Comparison of ENCODE assay signal across 1 cellular context in the genomic region with DNA sequence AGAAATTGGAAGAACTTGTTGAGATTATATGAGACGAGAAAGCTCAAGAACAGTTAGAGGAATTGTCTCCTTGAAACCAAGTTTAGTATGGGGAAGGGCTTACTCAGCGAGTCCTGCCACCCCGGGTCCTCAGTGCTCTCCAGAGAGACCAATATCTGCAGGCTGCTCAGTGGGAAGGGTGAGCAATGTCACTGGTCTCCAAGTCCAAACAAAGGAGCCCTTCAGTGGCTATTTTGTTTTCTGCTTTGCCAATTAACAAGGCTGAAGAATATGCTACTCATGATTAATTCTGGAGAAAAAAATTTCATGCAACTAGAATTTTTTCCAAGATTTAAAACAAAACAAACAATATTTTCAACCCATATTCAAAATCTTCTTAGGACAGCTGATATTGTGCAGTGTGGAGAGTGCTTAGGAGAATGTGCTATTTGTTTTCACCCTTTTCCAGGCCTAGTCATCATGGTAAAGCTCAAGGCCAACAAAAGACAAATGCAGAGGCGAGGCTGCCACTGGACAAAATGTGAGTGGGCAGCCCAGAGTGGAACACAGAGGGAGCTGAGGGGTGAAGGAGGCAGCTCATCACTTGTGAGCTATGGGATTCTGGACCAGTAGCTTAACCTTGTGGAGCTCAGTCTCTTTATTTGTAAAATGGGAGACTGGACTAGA.
A peak's percentile ranks its signal among the peaks of the same experiment; 100 is the strongest.
TF ChIP-seq lines count a peak whose summit lies in the region.

No MANE protein-coding gene starts in this region.

TF ChIP-seq in HepG2, 621 proteins besides CTCF, POLR2A, EP300 and RAD21 (continued from another document and continues in another):
- TF ChIP-seq, protein P1, sequence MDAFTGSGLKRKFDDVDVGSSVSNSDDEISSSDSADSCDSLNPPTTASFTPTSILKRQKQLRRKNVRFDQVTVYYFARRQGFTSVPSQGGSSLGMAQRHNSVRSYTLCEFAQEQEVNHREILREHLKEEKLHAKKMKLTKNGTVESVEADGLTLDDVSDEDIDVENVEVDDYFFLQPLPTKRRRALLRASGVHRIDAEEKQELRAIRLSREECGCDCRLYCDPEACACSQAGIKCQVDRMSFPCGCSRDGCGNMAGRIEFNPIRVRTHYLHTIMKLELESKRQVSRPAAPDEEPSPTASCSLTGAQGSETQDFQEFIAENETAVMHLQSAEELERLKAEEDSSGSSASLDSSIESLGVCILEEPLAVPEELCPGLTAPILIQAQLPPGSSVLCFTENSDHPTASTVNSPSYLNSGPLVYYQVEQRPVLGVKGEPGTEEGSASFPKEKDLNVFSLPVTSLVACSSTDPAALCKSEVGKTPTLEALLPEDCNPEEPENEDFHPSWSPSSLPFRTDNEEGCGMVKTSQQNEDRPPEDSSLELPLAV (CRISPR knock-in tag; conservative IDR thresholded peaks at IDR 0.05; ENCODE audit: low read depth), result no peak
- TF ChIP-seq ZEB1 (IDR thresholded peaks at IDR 0.05; ENCODE audit: insufficient replicate concordance, low read depth) (no peak), RFX3 (CRISPR knock-in tag; IDR thresholded peaks at IDR 0.05) (no peak), MED1 (CRISPR knock-in tag; IDR thresholded peaks at IDR 0.05) (no peak; the same call in 1 of the 2 replicates), ZNF256 (CRISPR knock-in tag; conservative IDR thresholded peaks at IDR 0.05) (0 out of 2 replicates have a peak, but pooled peaks have one; percentile 54), DPF2 (CRISPR knock-in tag; IDR thresholded peaks at IDR 0.05; ENCODE audit: borderline replicate concordance, low read depth) (no peak), ZNF317 (CRISPR knock-in tag; IDR thresholded peaks at IDR 0.05) (peak; percentile 63; the same call in 1 of the 2 replicates), ZNF30 (CRISPR knock-in tag; IDR thresholded peaks at IDR 0.05) (no peak), MAFF (IDR thresholded peaks at IDR 0.05; ENCODE audit: low read depth, low read length) (0 out of 2 replicates have a peak, but pooled peaks have one; percentile 11), TMF1 (CRISPR knock-in tag; IDR thresholded peaks at IDR 0.05; ENCODE audit: low read depth) (no peak), FOXA3 (CRISPR knock-in tag; IDR thresholded peaks at IDR 0.05) (peak; percentile 42; the same call in 1 of the 2 replicates), ZNF34 (CRISPR knock-in tag; IDR thresholded peaks at IDR 0.05; ENCODE audit: borderline replicate concordance) (no peak), SNAI1 (CRISPR knock-in tag; IDR thresholded peaks at IDR 0.05; ENCODE audit: borderline replicate concordance) (no peak), KDM6A (CRISPR knock-in tag; IDR thresholded peaks at IDR 0.05; ENCODE audit: low read depth) (no peak), MEF2D (CRISPR knock-in tag; IDR thresholded peaks at IDR 0.05) (peak; percentile 39; the same call in 1 of the 2 replicates), JDP2 (CRISPR knock-in tag; IDR thresholded peaks at IDR 0.05; ENCODE audit: borderline replicate concordance) (no peak), STAG1 (CRISPR knock-in tag; IDR thresholded peaks at IDR 0.05) (0 out of 2 replicates have a peak, but pooled peaks have one; percentile 2), ZNF530 (CRISPR knock-in tag; IDR thresholded peaks at IDR 0.05; ENCODE audit: low read depth) (no peak), HDAC2 (CRISPR knock-in tag; IDR thresholded peaks at IDR 0.05) (peak; percentile 64), MTF1 (CRISPR knock-in tag; IDR thresholded peaks at IDR 0.05) (no peak), ZNF343 (CRISPR knock-in tag; IDR thresholded peaks at IDR 0.05) (no peak), ATM (IDR thresholded peaks at IDR 0.05; ENCODE audit: borderline replicate concordance) (no peak), KLF13 (CRISPR knock-in tag; IDR thresholded peaks at IDR 0.05) (no peak), ZNF329 (CRISPR knock-in tag; IDR thresholded peaks at IDR 0.05; ENCODE audit: low read depth) (no peak), MBD4 (IDR thresholded peaks at IDR 0.05; ENCODE audit: borderline replicate concordance, low read length) (no peak), IRX3 (CRISPR knock-in tag; IDR thresholded peaks at IDR 0.05; ENCODE audit: borderline replicate concordance, low read depth) (no peak), ZNF260 (CRISPR knock-in tag; IDR thresholded peaks at IDR 0.05; ENCODE audit: borderline replicate concordance, low read depth) (no peak), PAWR (CRISPR knock-in tag; IDR thresholded peaks at IDR 0.05; ENCODE audit: borderline replicate concordance) (no peak), ZNF773 (CRISPR knock-in tag; IDR thresholded peaks at IDR 0.05; ENCODE audit: borderline replicate concordance) (no peak), ZNF136 (CRISPR knock-in tag; IDR thresholded peaks at IDR 0.05; ENCODE audit: low read depth) (no peak), ISL2 (CRISPR knock-in tag; IDR thresholded peaks at IDR 0.05) (no peak)
- TF ChIP-seq, protein P2, sequence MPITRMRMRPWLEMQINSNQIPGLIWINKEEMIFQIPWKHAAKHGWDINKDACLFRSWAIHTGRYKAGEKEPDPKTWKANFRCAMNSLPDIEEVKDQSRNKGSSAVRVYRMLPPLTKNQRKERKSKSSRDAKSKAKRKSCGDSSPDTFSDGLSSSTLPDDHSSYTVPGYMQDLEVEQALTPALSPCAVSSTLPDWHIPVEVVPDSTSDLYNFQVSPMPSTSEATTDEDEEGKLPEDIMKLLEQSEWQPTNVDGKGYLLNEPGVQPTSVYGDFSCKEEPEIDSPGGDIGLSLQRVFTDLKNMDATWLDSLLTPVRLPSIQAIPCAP (CRISPR knock-in tag; IDR thresholded peaks at IDR 0.05; ENCODE audit: low read depth), result no peak
- TF ChIP-seq, protein P3, sequence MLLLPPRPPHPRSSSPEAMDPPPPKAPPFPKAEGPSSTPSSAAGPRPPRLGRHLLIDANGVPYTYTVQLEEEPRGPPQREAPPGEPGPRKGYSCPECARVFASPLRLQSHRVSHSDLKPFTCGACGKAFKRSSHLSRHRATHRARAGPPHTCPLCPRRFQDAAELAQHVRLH (CRISPR knock-in tag; IDR thresholded peaks at IDR 0.05; ENCODE audit: borderline replicate concordance, low read depth), result peak; percentile 58; the same call in 1 of the 2 replicates
- TF ChIP-seq, protein P4, sequence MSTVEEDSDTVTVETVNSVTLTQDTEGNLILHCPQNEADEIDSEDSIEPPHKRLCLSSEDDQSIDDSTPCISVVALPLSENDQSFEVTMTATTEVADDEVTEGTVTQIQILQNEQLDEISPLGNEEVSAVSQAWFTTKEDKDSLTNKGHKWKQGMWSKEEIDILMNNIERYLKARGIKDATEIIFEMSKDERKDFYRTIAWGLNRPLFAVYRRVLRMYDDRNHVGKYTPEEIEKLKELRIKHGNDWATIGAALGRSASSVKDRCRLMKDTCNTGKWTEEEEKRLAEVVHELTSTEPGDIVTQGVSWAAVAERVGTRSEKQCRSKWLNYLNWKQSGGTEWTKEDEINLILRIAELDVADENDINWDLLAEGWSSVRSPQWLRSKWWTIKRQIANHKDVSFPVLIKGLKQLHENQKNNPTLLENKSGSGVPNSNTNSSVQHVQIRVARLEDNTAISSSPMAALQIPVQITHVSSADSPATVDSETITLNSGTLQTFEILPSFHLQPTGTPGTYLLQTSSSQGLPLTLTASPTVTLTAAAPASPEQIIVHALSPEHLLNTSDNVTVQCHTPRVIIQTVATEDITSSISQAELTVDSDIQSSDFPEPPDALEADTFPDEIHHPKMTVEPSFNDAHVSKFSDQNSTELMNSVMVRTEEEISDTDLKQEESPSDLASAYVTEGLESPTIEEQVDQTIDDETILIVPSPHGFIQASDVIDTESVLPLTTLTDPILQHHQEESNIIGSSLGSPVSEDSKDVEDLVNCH (CRISPR knock-in tag; IDR thresholded peaks at IDR 0.05), result no peak
- TF ChIP-seq, protein P5, sequence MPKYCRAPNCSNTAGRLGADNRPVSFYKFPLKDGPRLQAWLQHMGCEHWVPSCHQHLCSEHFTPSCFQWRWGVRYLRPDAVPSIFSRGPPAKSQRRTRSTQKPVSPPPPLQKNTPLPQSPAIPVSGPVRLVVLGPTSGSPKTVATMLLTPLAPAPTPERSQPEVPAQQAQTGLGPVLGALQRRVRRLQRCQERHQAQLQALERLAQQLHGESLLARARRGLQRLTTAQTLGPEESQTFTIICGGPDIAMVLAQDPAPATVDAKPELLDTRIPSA (CRISPR knock-in tag; IDR thresholded peaks at IDR 0.05; ENCODE audit: borderline replicate concordance), result no peak
- TF ChIP-seq, protein P6, sequence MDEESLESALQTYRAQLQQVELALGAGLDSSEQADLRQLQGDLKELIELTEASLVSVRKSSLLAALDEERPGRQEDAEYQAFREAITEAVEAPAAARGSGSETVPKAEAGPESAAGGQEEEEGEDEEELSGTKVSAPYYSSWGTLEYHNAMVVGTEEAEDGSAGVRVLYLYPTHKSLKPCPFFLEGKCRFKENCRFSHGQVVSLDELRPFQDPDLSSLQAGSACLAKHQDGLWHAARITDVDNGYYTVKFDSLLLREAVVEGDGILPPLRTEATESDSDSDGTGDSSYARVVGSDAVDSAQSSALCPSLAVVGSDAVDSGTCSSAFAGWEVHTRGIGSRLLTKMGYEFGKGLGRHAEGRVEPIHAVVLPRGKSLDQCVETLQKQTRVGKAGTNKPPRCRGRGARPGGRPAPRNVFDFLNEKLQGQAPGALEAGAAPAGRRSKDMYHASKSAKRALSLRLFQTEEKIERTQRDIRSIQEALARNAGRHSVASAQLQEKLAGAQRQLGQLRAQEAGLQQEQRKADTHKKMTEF (CRISPR knock-in tag; IDR thresholded peaks at IDR 0.05), result peak; percentile 55
- TF ChIP-seq, protein P7, sequence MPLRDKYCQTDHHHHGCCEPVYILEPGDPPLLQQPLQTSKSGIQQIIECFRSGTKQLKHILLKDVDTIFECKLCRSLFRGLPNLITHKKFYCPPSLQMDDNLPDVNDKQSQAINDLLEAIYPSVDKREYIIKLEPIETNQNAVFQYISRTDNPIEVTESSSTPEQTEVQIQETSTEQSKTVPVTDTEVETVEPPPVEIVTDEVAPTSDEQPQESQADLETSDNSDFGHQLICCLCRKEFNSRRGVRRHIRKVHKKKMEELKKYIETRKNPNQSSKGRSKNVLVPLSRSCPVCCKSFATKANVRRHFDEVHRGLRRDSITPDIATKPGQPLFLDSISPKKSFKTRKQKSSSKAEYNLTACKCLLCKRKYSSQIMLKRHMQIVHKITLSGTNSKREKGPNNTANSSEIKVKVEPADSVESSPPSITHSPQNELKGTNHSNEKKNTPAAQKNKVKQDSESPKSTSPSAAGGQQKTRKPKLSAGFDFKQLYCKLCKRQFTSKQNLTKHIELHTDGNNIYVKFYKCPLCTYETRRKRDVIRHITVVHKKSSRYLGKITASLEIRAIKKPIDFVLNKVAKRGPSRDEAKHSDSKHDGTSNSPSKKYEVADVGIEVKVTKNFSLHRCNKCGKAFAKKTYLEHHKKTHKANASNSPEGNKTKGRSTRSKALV (CRISPR knock-in tag; IDR thresholded peaks at IDR 0.05), result no peak
- TF ChIP-seq, protein P8, sequence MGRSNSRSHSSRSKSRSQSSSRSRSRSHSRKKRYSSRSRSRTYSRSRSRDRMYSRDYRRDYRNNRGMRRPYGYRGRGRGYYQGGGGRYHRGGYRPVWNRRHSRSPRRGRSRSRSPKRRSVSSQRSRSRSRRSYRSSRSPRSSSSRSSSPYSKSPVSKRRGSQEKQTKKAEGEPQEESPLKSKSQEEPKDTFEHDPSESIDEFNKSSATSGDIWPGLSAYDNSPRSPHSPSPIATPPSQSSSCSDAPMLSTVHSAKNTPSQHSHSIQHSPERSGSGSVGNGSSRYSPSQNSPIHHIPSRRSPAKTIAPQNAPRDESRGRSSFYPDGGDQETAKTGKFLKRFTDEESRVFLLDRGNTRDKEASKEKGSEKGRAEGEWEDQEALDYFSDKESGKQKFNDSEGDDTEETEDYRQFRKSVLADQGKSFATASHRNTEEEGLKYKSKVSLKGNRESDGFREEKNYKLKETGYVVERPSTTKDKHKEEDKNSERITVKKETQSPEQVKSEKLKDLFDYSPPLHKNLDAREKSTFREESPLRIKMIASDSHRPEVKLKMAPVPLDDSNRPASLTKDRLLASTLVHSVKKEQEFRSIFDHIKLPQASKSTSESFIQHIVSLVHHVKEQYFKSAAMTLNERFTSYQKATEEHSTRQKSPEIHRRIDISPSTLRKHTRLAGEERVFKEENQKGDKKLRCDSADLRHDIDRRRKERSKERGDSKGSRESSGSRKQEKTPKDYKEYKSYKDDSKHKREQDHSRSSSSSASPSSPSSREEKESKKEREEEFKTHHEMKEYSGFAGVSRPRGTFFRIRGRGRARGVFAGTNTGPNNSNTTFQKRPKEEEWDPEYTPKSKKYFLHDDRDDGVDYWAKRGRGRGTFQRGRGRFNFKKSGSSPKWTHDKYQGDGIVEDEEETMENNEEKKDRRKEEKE (IDR thresholded peaks at IDR 0.05), result no peak
- TF ChIP-seq, protein P9, sequence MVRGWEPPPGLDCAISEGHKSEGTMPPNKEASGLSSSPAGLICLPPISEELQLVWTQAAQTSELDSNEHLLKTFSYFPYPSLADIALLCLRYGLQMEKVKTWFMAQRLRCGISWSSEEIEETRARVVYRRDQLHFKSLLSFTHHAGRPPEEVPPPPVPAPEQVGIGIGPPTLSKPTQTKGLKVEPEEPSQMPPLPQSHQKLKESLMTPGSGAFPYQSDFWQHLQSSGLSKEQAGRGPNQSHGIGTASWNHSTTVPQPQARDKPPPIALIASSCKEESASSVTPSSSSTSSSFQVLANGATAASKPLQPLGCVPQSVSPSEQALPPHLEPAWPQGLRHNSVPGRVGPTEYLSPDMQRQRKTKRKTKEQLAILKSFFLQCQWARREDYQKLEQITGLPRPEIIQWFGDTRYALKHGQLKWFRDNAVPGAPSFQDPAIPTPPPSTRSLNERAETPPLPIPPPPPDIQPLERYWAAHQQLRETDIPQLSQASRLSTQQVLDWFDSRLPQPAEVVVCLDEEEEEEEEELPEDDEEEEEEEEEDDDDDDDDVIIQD (CRISPR knock-in tag; IDR thresholded peaks at IDR 0.05; ENCODE audit: low read depth), result peak; percentile 70
